1 cellular context compared by ENCODE assay signal in genomic region chr16:30896203-30896889, GRCh38.
A peak's percentile ranks its signal among the peaks of the same experiment; 100 is the strongest.
TF ChIP-seq lines count a peak whose summit lies in the region.

Gene CTF1 (plus strand): TSS chr16:30896614. CDS start chr16:30896644, 30 bp downstream.

TF ChIP-seq in HepG2, 621 proteins besides CTCF, POLR2A, EP300 and RAD21 (continued from another document and continues in another):
- TF ChIP-seq CSRNP1 (CRISPR knock-in tag; IDR thresholded peaks at IDR 0.05) (peak; percentile 56; the same call in 1 of the 2 replicates), ZNF777 (CRISPR knock-in tag; IDR thresholded peaks at IDR 0.05) (peak; percentile 29; the same call in 1 of the 2 replicates), ZNF512 (CRISPR knock-in tag; IDR thresholded peaks at IDR 0.05) (0 out of 2 replicates have a peak, but pooled peaks have one; percentile 27), KDM3A (CRISPR knock-in tag; IDR thresholded peaks at IDR 0.05; ENCODE audit: low read depth) (no peak), JUND (CRISPR knock-in tag; IDR thresholded peaks at IDR 0.05) (peak; percentile 40; the same call in 1 of the 2 replicates), ZFX (CRISPR knock-in tag; IDR thresholded peaks at IDR 0.05; ENCODE audit: low read depth) (peak; percentile 70), RBFOX2 (IDR thresholded peaks at IDR 0.05; ENCODE audit: low read depth, low read length) (peak; percentile 66), WIZ (CRISPR knock-in tag; IDR thresholded peaks at IDR 0.05) (0 out of 2 replicates have a peak, but pooled peaks have one; percentile 67), PCBP1 (IDR thresholded peaks at IDR 0.05; ENCODE audit: borderline replicate concordance, low read depth, low read length) (peak; percentile 94; the same call in 1 of the 2 replicates), ARID2 (CRISPR knock-in tag; IDR thresholded peaks at IDR 0.05; ENCODE audit: borderline replicate concordance) (peak; percentile 82; the same call in 1 of the 2 replicates), FUBP1 (CRISPR knock-in tag; IDR thresholded peaks at IDR 0.05; ENCODE audit: borderline replicate concordance) (0 out of 2 replicates have a peak, but pooled peaks have one; percentile 55), MXI1 (IDR thresholded peaks at IDR 0.05; ENCODE audit: borderline replicate concordance, low read depth, low read length) (peak; percentile 30; the same call in 1 of the 3 replicates), ZMYM2 (CRISPR knock-in tag; IDR thresholded peaks at IDR 0.05) (0 out of 2 replicates have a peak, but pooled peaks have one; percentile 77), IRX3 (CRISPR knock-in tag; IDR thresholded peaks at IDR 0.05; ENCODE audit: borderline replicate concordance, low read depth) (0 out of 2 replicates have a peak, but pooled peaks have one; percentile 28), UBTF (CRISPR knock-in tag; IDR thresholded peaks at IDR 0.05) (peak; percentile 20; the same call in 1 of the 2 replicates), ZNF550 (CRISPR knock-in tag; IDR thresholded peaks at IDR 0.05; ENCODE audit: borderline replicate concordance) (0 out of 2 replicates have a peak, but pooled peaks have one; percentile 21), ZNF891 (CRISPR knock-in tag; IDR thresholded peaks at IDR 0.05) (peak; percentile 35; the same call in 1 of the 2 replicates), SAP130 (CRISPR knock-in tag; IDR thresholded peaks at IDR 0.05; ENCODE audit: low read depth) (peak; percentile 64), ZKSCAN1 (IDR thresholded peaks at IDR 0.05; ENCODE audit: low read length) (peak; percentile 6; the same call in 1 of the 2 replicates), MAZ (IDR thresholded peaks at IDR 0.05; ENCODE audit: borderline replicate concordance, low read depth, low read length) (peak; percentile 25; the same call in 1 of the 2 replicates), MAZ (CRISPR knock-in tag; IDR thresholded peaks at IDR 0.05; ENCODE audit: low read depth) (no peak), POLR2G (IDR thresholded peaks at IDR 0.05; ENCODE audit: low read depth, low read length) (0 out of 2 replicates have a peak, but pooled peaks have one; percentile 47), CSRNP2 (CRISPR knock-in tag; conservative IDR thresholded peaks at IDR 0.05; ENCODE audit: low read depth) (no peak), ZNF503 (CRISPR knock-in tag; IDR thresholded peaks at IDR 0.05) (0 out of 2 replicates have a peak, but pooled peaks have one; percentile 29), ZNF784 (CRISPR knock-in tag; IDR thresholded peaks at IDR 0.05; ENCODE audit: borderline replicate concordance) (peak; percentile 65; the same call in 1 of the 2 replicates), FOXK1 (CRISPR knock-in tag; IDR thresholded peaks at IDR 0.05; ENCODE audit: borderline replicate concordance, low read depth) (0 out of 2 replicates have a peak, but pooled peaks have one; percentile 3), ZNF546 (CRISPR knock-in tag; conservative IDR thresholded peaks at IDR 0.05) (0 out of 2 replicates have a peak, but pooled peaks have one; percentile 61), ZBTB10 (CRISPR knock-in tag; IDR thresholded peaks at IDR 0.05; ENCODE audit: borderline replicate concordance) (peak; percentile 29; the same call in 1 of the 2 replicates), AGO1 (IDR thresholded peaks at IDR 0.05; ENCODE audit: low read depth, low read length, poor library complexity, severe bottlenecking) (peak; percentile 35), BRD4 (CRISPR knock-in tag; IDR thresholded peaks at IDR 0.05) (0 out of 2 replicates have a peak, but pooled peaks have one; percentile 17), PHF21A (CRISPR knock-in tag; IDR thresholded peaks at IDR 0.05) (peak; percentile 80), NRL (CRISPR knock-in tag; IDR thresholded peaks at IDR 0.05; ENCODE audit: borderline replicate concordance) (peak; percentile 87), HOXA9 (CRISPR knock-in tag; IDR thresholded peaks at IDR 0.05; ENCODE audit: borderline replicate concordance) (0 out of 2 replicates have a peak, but pooled peaks have one; percentile 27), SRSF1 (optimal IDR thresholded peaks at IDR 0.05; ENCODE audit: low read depth, low read length) (peak; percentile 98), BRCA1 (CRISPR knock-in tag; IDR thresholded peaks at IDR 0.05) (peak; percentile 34; the same call in 1 of the 2 replicates), POGZ (CRISPR knock-in tag; IDR thresholded peaks at IDR 0.05) (peak; percentile 38; the same call in 1 of the 2 replicates), ZNF768 (CRISPR knock-in tag; IDR thresholded peaks at IDR 0.05) (peak; percentile 21; the same call in 1 of the 2 replicates), ZBTB39 (CRISPR knock-in tag; IDR thresholded peaks at IDR 0.05) (peak; percentile 86; the same call in 1 of the 2 replicates), ZNF274 (CRISPR knock-in tag; IDR thresholded peaks at IDR 0.05) (peak; percentile 62; the same call in 1 of the 2 replicates)
